14 cellular contexts compared by ENCODE assay signal in genomic region chr1:83520797-83521196, GRCh38.
"Had no signal": no experiment of that assay in that cellular context is flagged by ENCODE, and none has a peak within 500 bp of the region (broad histone marks: within the 10 kb centered on the region; RNA-seq: fewer than 3 reads in every experiment).

No MANE protein-coding gene starts in this region.

- H3K4me3 ChIP-seq: dorsolateral prefrontal cortex, hepatocyte, mucosa of descending colon, pancreas had no signal

- H3K27ac Mint-ChIP-seq: activated naive CD4-positive, alpha-beta T cell treated with anti-CD3 and anti-CD28 coated beads for 36 hours; activated T-helper 17 cell treated with anti-CD3 and anti-CD28 coated beads, Interleukin-2, amount 50 U/mL, for 72 hours; naive thymus-derived CD8-positive, alpha-beta T cell; stimulated activated naive CD8-positive, alpha-beta T cell treated with anti-CD3 and anti-CD28 coated beads, Interleukin-15, Interleukin-2, amounts not matched to agents 100 ng/mL and 50 ng/mL, for 24 hours; type B pancreatic cell had no signal

- H3K36me3 ChIP-seq: pancreas had no signal

- H3K79me2 ChIP-seq: hepatocyte had no signal

- H3K9me3 ChIP-seq: mucosa of descending colon, pancreas had no signal

- H3K4me1 Mint-ChIP-seq: activated T-helper 17 cell treated with anti-CD3 and anti-CD28 coated beads, Interleukin-2, amount 50 U/mL, for 72 hours had no signal

- H3K27ac ChIP-seq: dorsolateral prefrontal cortex, hepatocyte, pancreas had no signal

- H2AFZ ChIP-seq: hepatocyte had no signal

- DNase-seq: activated CD4-positive, alpha-beta T cell treated with anti-CD3 and anti-CD28 coated beads, Interleukin-2, amount 50 U/mL, for 4 hours; activated naive CD4-positive, alpha-beta T cell treated with anti-CD3 and anti-CD28 coated beads for 36 hours; dorsolateral prefrontal cortex; mucosa of descending colon; naive thymus-derived CD8-positive, alpha-beta T cell; pancreas had no signal

- H3K36me3 Mint-ChIP-seq: naive thymus-derived CD8-positive, alpha-beta T cell; type B pancreatic cell had no signal

- ATAC-seq: activated CD4-positive, CD25-positive, alpha-beta regulatory T cell treated with anti-CD3 and anti-CD28 coated beads, Interleukin-2, amount 50 U/mL, for 24 hours; activated T-helper 17 cell treated with anti-CD3 and anti-CD28 coated beads, Interleukin-2, amount 50 U/mL, for 72 hours; esophagus mucosa; left lobe of liver; mucosa of descending colon; naive thymus-derived CD8-positive, alpha-beta T cell; pancreas; sciatic nerve had no signal

- H3K27me3 ChIP-seq: dorsolateral prefrontal cortex, hepatocyte, pancreas had no signal

- H3K4me3 Mint-ChIP-seq: activated naive CD4-positive, alpha-beta T cell treated with anti-CD3 and anti-CD28 coated beads for 36 hours; activated T-helper 17 cell treated with anti-CD3 and anti-CD28 coated beads, Interleukin-2, amount 50 U/mL, for 72 hours; naive thymus-derived CD8-positive, alpha-beta T cell; stimulated activated naive CD8-positive, alpha-beta T cell treated with anti-CD3 and anti-CD28 coated beads, Interleukin-15, Interleukin-2, amounts not matched to agents 100 ng/mL and 50 ng/mL, for 24 hours; type B pancreatic cell had no signal

- H3K4me1 ChIP-seq: pancreas had no signal

- H3K4me2 ChIP-seq: hepatocyte had no signal

- H3K9me3 Mint-ChIP-seq: activated naive CD4-positive, alpha-beta T cell treated with anti-CD3 and anti-CD28 coated beads for 36 hours; activated T-helper 17 cell treated with anti-CD3 and anti-CD28 coated beads, Interleukin-2, amount 50 U/mL, for 72 hours; type B pancreatic cell had no signal

- H3K27me3 Mint-ChIP-seq: activated T-helper 17 cell treated with anti-CD3 and anti-CD28 coated beads, Interleukin-2, amount 50 U/mL, for 72 hours; naive thymus-derived CD8-positive, alpha-beta T cell; stimulated activated naive CD8-positive, alpha-beta T cell treated with anti-CD3 and anti-CD28 coated beads, Interleukin-15, Interleukin-2, amounts not matched to agents 100 ng/mL and 50 ng/mL, for 24 hours; type B pancreatic cell had no signal
